In the genomic region with DNA sequence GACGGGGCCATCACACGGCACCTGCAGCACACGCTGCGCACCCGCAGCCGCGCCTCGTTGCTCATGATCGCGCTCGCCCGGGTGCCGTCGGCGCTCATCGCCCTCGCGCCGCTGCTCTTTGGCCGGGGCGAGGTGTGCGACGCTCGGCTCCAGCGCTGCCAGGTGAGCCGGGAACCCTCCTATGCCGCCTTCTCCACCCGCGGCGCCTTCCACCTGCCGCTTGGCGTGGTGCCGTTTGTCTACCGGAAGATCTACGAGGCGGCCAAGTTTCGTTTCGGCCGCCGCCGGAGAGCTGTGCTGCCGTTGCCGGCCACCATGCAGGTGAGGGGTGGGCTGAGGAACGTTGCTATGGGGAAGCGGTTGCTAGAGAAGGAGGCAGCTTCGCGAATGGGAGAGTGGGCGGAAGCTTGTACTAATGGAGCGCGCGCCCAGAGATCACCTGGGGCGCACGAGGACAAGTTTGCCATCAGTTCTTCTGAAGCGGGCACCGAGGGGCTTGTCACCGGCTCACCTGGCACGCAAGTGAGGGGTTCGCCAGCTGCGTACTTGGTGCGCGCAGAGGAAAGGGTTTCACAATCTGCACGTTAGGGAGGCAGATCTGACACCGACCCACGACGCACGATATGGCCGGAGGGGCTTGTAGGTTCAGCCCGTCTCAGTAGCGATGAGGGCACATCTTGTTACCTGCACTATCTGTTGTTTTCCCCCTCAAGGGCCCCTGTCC, we compare ENCODE assay signal across 16 cellular contexts. TPM values are rescaled to one million over a fixed set of nuclear protein-coding genes. Genes with fewer than 3 reads are reported as not detected.
A peak's percentile ranks its signal among the peaks of the same experiment; 100 is the strongest.
DNase-seq lines count a peak whose midpoint lies in the region; ATAC-seq and TF ChIP-seq lines count a peak whose summit lies in the region.
"Had no signal": no experiment of that assay in that cellular context is flagged by ENCODE, and none has a peak within 500 bp of the region (broad histone marks: within the 10 kb centered on the region; RNA-seq: fewer than 3 reads in every experiment).

No MANE protein-coding gene starts in this region.

- H3F3A ChIP-seq in SK-N-SH (replicated peaks; ENCODE audit: insufficient read depth), result peaks cover 24% of the 10 kb centered on the region

- peaks cover 6% of the 10 kb centered on the region for H3K27me3 Mint-ChIP-seq in mesothelial cell of epicardium (ENCODE audit: low read depth)

- H3K9ac ChIP-seq in SK-N-SH, result no peak overlapping the region

- H3K4me3 ChIP-seq in SK-N-SH (ENCODE audit: low read depth in 2 of 2, low read length in 1 of 2) (peak overlapping the region; percentile 26 to 28; a peak in 2 of 4 replicates), astrocyte of the cerebellum (ENCODE audit: low read depth, low read length) (peak overlapping the region; percentile 15), osteoblast (ENCODE audit: insufficient read depth, low read length) (peak overlapping the region; percentile 40), upper lobe of right lung (no peak overlapping the region)

- H3K9me3 Mint-ChIP-seq in mesothelial cell of epicardium, result no peaks in the 10 kb centered on the region

- H3K79me2 ChIP-seq in SK-N-SH (ENCODE audit: insufficient read depth) (no peaks in the 10 kb centered on the region), osteoblast (ENCODE audit: insufficient read depth, low read length) (no peaks in the 10 kb centered on the region)

- no peak for TF ChIP-seq RAD21 in SK-N-SH (IDR thresholded peaks at IDR 0.05; ENCODE audit: low read length)

- H4K20me1 ChIP-seq in SK-N-SH (ENCODE audit: insufficient read depth) (no peaks in the 10 kb centered on the region), osteoblast (ENCODE audit: insufficient read depth, low read length) (no peaks in the 10 kb centered on the region)

- H3K27me3 ChIP-seq in SK-N-SH (ENCODE audit: insufficient read depth) (no peaks in the 10 kb centered on the region), osteoblast (ENCODE audit: insufficient read depth, low read length) (no peaks in the 10 kb centered on the region), upper lobe of right lung (peaks cover 16% of the 10 kb centered on the region)

- DNase-seq in SK-N-SH, result peak; percentile 26
- no peak for DNase-seq in astrocyte of the cerebellum (ENCODE audit: low read depth)
- DNase-seq in osteoblast (ENCODE audit: insufficient read length, low spot score, missing footprints), result no peak
- DNase-seq in upper lobe of right lung, result no peak
- DNase-seq in mesothelial cell of epicardium (ENCODE audit: low spot score in 2 of 2, unreplicated experiment in 2 of 2), result no peak
- DNase-seq: CD4-positive, CD25-positive, alpha-beta regulatory T cell; HCEC 1CT; MV-4-11; NCI-H1436; NCI-H2029; NCI-H2171 treated with DMSO at 0.1 percent for 48 hours; NCI-H446 treated with DMSO at 0.1 percent for 48 hours had no signal

- H3K9me3 ChIP-seq in SK-N-SH, result no peaks in the 10 kb centered on the region
- no peaks in the 10 kb centered on the region for H3K9me3 ChIP-seq in osteoblast (ENCODE audit: low read depth, low read length)
- H3K9me3 ChIP-seq in upper lobe of right lung, result no peaks in the 10 kb centered on the region

- no peak for ATAC-seq in SK-N-SH treated with all-trans-retinoic acid at 6 μM for 48 hours
- peak; percentile 21 for ATAC-seq in upper lobe of right lung
- ATAC-seq in GM18502 (IDR thresholded peaks at IDR 0.05; ENCODE audit: poor library complexity, unreplicated experiment), result no peak
- ATAC-seq in GM18861 (IDR thresholded peaks at IDR 0.05; ENCODE audit: unreplicated experiment), result no peak
- ATAC-seq: Right ventricle myocardium inferior had no signal

- H3K4me1 ChIP-seq in SK-N-SH (ENCODE audit: control insufficient read depth in 1 of 2, insufficient read depth in 2 of 2, low read depth in 1 of 2, low read length in 1 of 2), result peaks cover 0 to 12% of the 10 kb centered on the region in 2 experiments; a peak in 3 of 4 replicates
- peaks cover 21% of the 10 kb centered on the region for H3K4me1 ChIP-seq in osteoblast (ENCODE audit: insufficient read depth, low read length)
- no peaks in the 10 kb centered on the region for H3K4me1 ChIP-seq in upper lobe of right lung

- H3K27ac ChIP-seq in SK-N-SH (ENCODE audit: low read depth in 2 of 2, low read length in 1 of 2) (no peak overlapping the region), osteoblast (ENCODE audit: low read depth, low read length) (no peak overlapping the region), upper lobe of right lung (no peak overlapping the region)

- H3K36me3 ChIP-seq in SK-N-SH (replicated peaks in 1 of 2; ENCODE audit: control insufficient read depth in 1 of 2, insufficient read depth in 2 of 2, low read length in 1 of 2) (no peaks in the 10 kb centered on the region), osteoblast (ENCODE audit: insufficient read depth, low read length) (no peaks in the 10 kb centered on the region), upper lobe of right lung (no peaks in the 10 kb centered on the region)

- in situ Hi-C loops in astrocyte of the cerebellum (cut with HindIII; ENCODE audit: low sequenced_read_pairs), result no loop called here

- H3K4me3 Mint-ChIP-seq in mesothelial cell of epicardium, result no peak overlapping the region
- H3K4me3 Mint-ChIP-seq: CD4-positive, CD25-positive, alpha-beta regulatory T cell had no signal

- TF ChIP-seq EP300 in SK-N-SH (IDR thresholded peaks at IDR 0.05; ENCODE audit: borderline replicate concordance in 1 of 2, low read depth in 1 of 2, low read length in 1 of 2), result no peak

- CTCF ChIA-PET in SK-N-SH (lab: Yijun Ruan, JAX), result interaction anchor here (1.6 kb wide), 1 partner anchor 173 kb away, joined by 3 read pairs; no protein-coding TSS in a partner anchor

- H3K4me1 Mint-ChIP-seq in mesothelial cell of epicardium, result no peaks in the 10 kb centered on the region
- H3K4me1 Mint-ChIP-seq: CD4-positive, CD25-positive, alpha-beta regulatory T cell had no signal

- no peaks in the 10 kb centered on the region for H3K36me3 Mint-ChIP-seq in mesothelial cell of epicardium
- H3K36me3 Mint-ChIP-seq: CD4-positive, CD25-positive, alpha-beta regulatory T cell had no signal

- H3K27ac Mint-ChIP-seq in mesothelial cell of epicardium, result no peak overlapping the region
- H3K27ac Mint-ChIP-seq: CD4-positive, CD25-positive, alpha-beta regulatory T cell had no signal

- 0 out of 2 replicates have a peak overlapping the region, but pooled peaks have one; percentile 28 for H3K4me2 ChIP-seq in SK-N-SH
- H3K4me2 ChIP-seq in osteoblast (ENCODE audit: insufficient read depth, low read length), result peak overlapping the region; percentile 28

- H3K9me2 ChIP-seq in SK-N-SH, result no peaks in the 10 kb centered on the region

- intact Hi-C loops in upper lobe of right lung (cut with DNase I), result no loop called here

- POLR2A ChIA-PET in SK-N-SH (lab: Yijun Ruan, JAX), result no interaction called here

- TF ChIP-seq CTCF in SK-N-SH (IDR thresholded peaks at IDR 0.05), result no peak
- TF ChIP-seq CTCF in astrocyte of the cerebellum (IDR thresholded peaks at IDR 0.05; ENCODE audit: low read depth, low read length, missing control alignments), result no peak
- TF ChIP-seq CTCF in osteoblast (IDR thresholded peaks at IDR 0.05; ENCODE audit: extremely low read depth, low read depth, low read length), result no peak
- no peak for TF ChIP-seq CTCF in upper lobe of right lung (IDR thresholded peaks at IDR 0.05)
- no peak for TF ChIP-seq CTCF in mesothelial cell of epicardium (IDR thresholded peaks at IDR 0.05; ENCODE audit: unreplicated experiment)

- H2AFZ ChIP-seq in SK-N-SH (ENCODE audit: low read depth) (no peak overlapping the region), osteoblast (ENCODE audit: low read length) (no peak overlapping the region)

- 77% methylated on average over 51 of the region's 69 CpGs for WGBS in SK-N-SH (ENCODE audit: low lambda C conversion rate)

TF ChIP-seq in SK-N-SH, 30 proteins besides CTCF, POLR2A, EP300 and RAD21 (continues in another document):
- TF ChIP-seq, protein P1, sequence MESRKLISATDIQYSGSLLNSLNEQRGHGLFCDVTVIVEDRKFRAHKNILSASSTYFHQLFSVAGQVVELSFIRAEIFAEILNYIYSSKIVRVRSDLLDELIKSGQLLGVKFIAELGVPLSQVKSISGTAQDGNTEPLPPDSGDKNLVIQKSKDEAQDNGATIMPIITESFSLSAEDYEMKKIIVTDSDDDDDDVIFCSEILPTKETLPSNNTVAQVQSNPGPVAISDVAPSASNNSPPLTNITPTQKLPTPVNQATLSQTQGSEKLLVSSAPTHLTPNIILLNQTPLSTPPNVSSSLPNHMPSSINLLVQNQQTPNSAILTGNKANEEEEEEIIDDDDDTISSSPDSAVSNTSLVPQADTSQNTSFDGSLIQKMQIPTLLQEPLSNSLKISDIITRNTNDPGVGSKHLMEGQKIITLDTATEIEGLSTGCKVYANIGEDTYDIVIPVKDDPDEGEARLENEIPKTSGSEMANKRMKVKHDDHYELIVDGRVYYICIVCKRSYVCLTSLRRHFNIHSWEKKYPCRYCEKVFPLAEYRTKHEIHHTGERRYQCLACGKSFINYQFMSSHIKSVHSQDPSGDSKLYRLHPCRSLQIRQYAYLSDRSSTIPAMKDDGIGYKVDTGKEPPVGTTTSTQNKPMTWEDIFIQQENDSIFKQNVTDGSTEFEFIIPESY (IDR thresholded peaks at IDR 0.05; ENCODE audit: borderline replicate concordance, low read depth), result no peak
- TF ChIP-seq NFIC (IDR thresholded peaks at IDR 0.05; ENCODE audit: borderline replicate concordance), result no peak
- no peak for TF ChIP-seq EZH2phosphoT487 (IDR thresholded peaks at IDR 0.05; ENCODE audit: borderline replicate concordance, low read depth)

TF ChIP-seq in SK-N-SH treated with all-trans-retinoic acid at 6 μM for 48 hours, 23 proteins besides CTCF, POLR2A, EP300 and RAD21 (continues in another document):
- TF ChIP-seq, protein P2, sequence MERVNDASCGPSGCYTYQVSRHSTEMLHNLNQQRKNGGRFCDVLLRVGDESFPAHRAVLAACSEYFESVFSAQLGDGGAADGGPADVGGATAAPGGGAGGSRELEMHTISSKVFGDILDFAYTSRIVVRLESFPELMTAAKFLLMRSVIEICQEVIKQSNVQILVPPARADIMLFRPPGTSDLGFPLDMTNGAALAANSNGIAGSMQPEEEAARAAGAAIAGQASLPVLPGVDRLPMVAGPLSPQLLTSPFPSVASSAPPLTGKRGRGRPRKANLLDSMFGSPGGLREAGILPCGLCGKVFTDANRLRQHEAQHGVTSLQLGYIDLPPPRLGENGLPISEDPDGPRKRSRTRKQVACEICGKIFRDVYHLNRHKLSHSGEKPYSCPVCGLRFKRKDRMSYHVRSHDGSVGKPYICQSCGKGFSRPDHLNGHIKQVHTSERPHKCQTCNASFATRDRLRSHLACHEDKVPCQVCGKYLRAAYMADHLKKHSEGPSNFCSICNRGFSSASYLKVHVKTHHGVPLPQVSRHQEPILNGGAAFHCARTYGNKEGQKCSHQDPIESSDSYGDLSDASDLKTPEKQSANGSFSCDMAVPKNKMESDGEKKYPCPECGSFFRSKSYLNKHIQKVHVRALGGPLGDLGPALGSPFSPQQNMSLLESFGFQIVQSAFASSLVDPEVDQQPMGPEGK (CRISPR knock-in tag; IDR thresholded peaks at IDR 0.05; ENCODE audit: borderline replicate concordance), result no peak
- no peak for TF ChIP-seq ARNTL (CRISPR knock-in tag; IDR thresholded peaks at IDR 0.05; ENCODE audit: borderline replicate concordance, low read depth)

RNA-seq across cellular contexts. Expression of a gene that starts 45.6 kb away (rescaled TPM):
- polyA plus RNA-seq in SK-N-SH (2012; rRNA removed), result 24.1 and 40.6 TPM in 2 replicates
- 33.7 and 39.3 TPM in 2 replicates for polyA plus RNA-seq in SK-N-SH (2012; cell fraction: cytosol; rRNA removed)
- 28.8 and 71.2 TPM in 2 replicates for polyA plus RNA-seq in SK-N-SH (2012; cell fraction: nucleus; rRNA removed)
- total RNA-seq in osteoblast, result 44.2 and 44.5 TPM in 2 replicates
- total RNA-seq in upper lobe of right lung, result 56.6 TPM
- total RNA-seq in mesothelial cell of epicardium, result 64.4 to 68.9 TPM (median 66.2 TPM) in 3 replicates
